In the genomic region with DNA sequence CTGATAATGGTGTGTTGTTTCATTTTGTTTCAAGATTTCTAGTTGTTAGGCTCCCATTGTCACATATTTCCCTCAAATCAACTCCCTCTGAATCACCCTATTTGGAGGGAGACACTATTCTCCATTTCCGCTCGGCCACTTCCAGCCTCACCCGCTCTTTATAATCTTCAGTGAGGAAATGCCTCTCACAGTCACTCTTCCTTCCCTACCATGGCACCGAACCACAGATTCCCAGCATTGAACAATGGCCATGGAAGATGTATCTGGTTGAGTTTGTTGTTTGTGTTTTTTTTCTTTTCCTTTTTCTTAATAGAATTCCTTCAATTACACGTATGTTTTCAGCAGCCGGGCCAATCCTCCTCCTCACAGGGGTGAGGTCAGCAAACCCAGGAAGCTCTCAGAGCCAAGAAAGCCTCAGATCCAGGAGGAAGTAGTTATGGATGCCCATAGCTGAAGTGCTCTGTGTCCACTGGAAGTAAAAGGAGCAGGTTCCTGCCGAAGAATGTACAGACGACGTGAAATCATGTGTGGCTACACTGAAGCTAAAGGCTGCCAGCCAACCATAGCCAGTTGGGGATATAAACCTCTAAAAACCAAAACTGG, we compare ENCODE assay signal across 1 cellular context.
TF ChIP-seq lines count a peak whose summit lies in the region.

No MANE protein-coding gene starts in this region.

TF ChIP-seq in HepG2, 621 proteins besides CTCF, POLR2A, EP300 and RAD21 (continued from another document):
- TF ChIP-seq CSRNP1 (CRISPR knock-in tag; IDR thresholded peaks at IDR 0.05) (no peak), FOXA3 (CRISPR knock-in tag; IDR thresholded peaks at IDR 0.05) (no peak), ZSCAN12 (CRISPR knock-in tag; IDR thresholded peaks at IDR 0.05) (no peak), ZNF20 (CRISPR knock-in tag; IDR thresholded peaks at IDR 0.05) (no peak), ZNF562 (CRISPR knock-in tag; IDR thresholded peaks at IDR 0.05; ENCODE audit: borderline replicate concordance) (no peak), SMAD1 (CRISPR knock-in tag; IDR thresholded peaks at IDR 0.05; ENCODE audit: borderline replicate concordance, low read depth) (no peak)
